Comparison of ENCODE assay signal across 1 cellular context in the genomic region with DNA sequence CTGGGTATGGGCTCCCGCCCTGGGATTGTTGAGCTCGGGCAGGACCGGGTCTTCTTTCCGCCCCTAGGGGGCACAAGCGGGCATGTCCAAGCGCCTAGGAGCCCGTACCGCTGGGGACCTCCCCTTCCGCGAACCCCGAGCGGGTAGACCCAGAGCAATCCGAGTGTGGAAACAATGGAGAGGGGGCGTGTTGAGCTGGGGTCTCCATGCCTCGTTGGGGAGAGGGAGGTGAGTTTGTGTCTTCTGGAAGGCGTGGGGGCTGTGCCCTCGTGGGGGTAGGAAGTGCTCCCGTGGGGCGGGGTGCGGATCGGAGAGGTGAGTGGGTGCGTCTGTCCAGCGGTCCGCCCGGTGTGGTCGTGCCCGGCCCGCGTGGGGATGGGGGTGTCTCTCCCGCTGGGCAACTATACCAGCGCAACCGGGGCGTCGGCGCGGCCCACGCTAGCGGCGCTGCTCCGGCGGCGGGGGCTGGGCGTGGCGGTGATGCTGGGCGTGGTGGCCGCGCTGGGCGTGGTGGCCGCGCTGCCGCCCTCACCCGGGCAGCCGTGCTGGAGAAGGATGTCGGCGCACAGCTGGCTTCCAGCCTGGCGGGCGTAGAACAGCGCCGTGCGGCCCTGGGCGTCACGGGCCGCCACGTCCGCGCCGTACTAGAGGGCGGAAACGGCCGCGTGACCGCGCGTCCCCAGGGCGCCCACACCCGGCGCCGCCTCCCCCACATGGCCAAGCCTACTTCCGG.
A peak's percentile ranks its signal among the peaks of the same experiment; 100 is the strongest.
TF ChIP-seq lines count a peak whose summit lies in the region.

No MANE protein-coding gene starts in this region.

TF ChIP-seq in GM23338, 12 proteins besides CTCF, POLR2A, EP300 and RAD21 (continued from another document):
- TF ChIP-seq ETS1 (IDR thresholded peaks at IDR 0.05) = no peak
- no peak for TF ChIP-seq CREB1 (CRISPR knock-in tag; IDR thresholded peaks at IDR 0.05; ENCODE audit: low read depth)
- TF ChIP-seq EZH2 (IDR thresholded peaks at IDR 0.05; ENCODE audit: low read depth, unreplicated experiment) = peak; percentile 52
- no peak for TF ChIP-seq EZH2phosphoT487 (IDR thresholded peaks at IDR 0.05; ENCODE audit: unreplicated experiment)
- no peak for TF ChIP-seq STAT1 (IDR thresholded peaks at IDR 0.05; ENCODE audit: unreplicated experiment)
TF ChIP-seq in GM23338: peak in this region for 2.
